In the genomic region with DNA sequence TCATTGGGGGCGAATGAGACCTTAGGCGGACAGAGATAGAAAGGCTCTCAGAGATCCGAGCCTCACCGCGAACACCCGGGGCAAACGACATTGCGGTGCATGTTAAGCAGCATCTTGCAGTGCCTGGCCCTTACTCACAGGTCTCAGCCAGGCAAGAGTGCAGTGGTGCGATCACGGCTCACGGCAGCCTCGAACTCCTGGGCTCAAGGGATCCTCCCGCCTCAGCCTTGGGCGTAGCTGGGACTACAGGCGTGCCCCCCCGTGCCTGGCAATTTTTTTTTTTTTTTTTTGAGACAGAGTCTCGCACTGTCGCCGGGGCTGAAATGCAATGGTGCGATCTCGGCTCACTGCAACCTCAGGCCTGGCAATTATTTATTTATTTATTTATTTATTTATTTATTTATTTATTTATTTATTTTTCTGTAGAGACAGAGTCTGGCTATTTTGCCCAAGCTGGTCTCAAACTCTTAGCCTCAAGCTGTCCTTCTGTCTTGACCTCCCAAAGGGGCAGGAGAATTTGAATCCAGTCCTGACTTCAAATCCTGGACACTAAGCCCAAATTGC, we compare ENCODE assay signal across 10 cellular contexts. TPM values are rescaled to one million over a fixed set of nuclear protein-coding genes. Genes with fewer than 3 reads are reported as not detected.
DNase-seq lines count a peak whose midpoint lies in the region; ATAC-seq and TF ChIP-seq lines count a peak whose summit lies in the region.
"Had no signal": no experiment of that assay in that cellular context is flagged by ENCODE, and none has a peak within 500 bp of the region (broad histone marks: within the 10 kb centered on the region; RNA-seq: fewer than 3 reads in every experiment).

No MANE protein-coding gene starts in this region.

- no peak overlapping the region for H3K27ac Mint-ChIP-seq in CD4-positive, alpha-beta T cell
- no peak overlapping the region for H3K27ac Mint-ChIP-seq in neural crest cell (ENCODE audit: unreplicated experiment)

- H3K4me3 Mint-ChIP-seq in CD4-positive, alpha-beta T cell = peak overlapping the region; percentile 62
- peak overlapping the region; percentile 37 for H3K4me3 Mint-ChIP-seq in neural crest cell

- H3K27me3 Mint-ChIP-seq in CD4-positive, alpha-beta T cell = peaks cover 35% of the 10 kb centered on the region
- peaks cover 64% of the 10 kb centered on the region for H3K27me3 Mint-ChIP-seq in neural crest cell (ENCODE audit: low read depth)

- DNase-seq in CD4-positive, alpha-beta T cell = no peak
- DNase-seq in HK-2 (ENCODE audit: unreplicated experiment) = peak; percentile 51
- peak; percentile 15 for DNase-seq in dermis blood vessel endothelial cell
- DNase-seq in neural crest cell (ENCODE audit: low read depth, low spot score) = no peak
- DNase-seq in NCI-H2081 treated with DMSO at 0.1 percent for 48 hours (lab: John Stamatoyannopoulos, UW) = no peak
- no peak for DNase-seq in T-helper 9 cell
- DNase-seq in islet precursor cell = no peak
- DNase-seq: hippocampal formation, Right ventricle myocardium superior had no signal

- no peaks in the 10 kb centered on the region for H3K9me3 ChIP-seq in CD4-positive, alpha-beta T cell (ENCODE audit: control insufficient read depth, low read length)

- H3K27ac ChIP-seq in CD4-positive, alpha-beta T cell (ENCODE audit: low read depth, low read length) = no peak overlapping the region

- no peak for TF ChIP-seq CTCF in CD4-positive, alpha-beta T cell (IDR thresholded peaks at IDR 0.05)
- TF ChIP-seq CTCF in neural crest cell (conservative IDR thresholded peaks at IDR 0.05) = no peak

- no peaks in the 10 kb centered on the region for H3K36me3 Mint-ChIP-seq in CD4-positive, alpha-beta T cell (ENCODE audit: low read depth)
- no peaks in the 10 kb centered on the region for H3K36me3 Mint-ChIP-seq in neural crest cell (ENCODE audit: low read depth)

- H3K27me3 ChIP-seq in CD4-positive, alpha-beta T cell (ENCODE audit: control insufficient read depth, insufficient read depth, low read length) = peaks cover 38% of the 10 kb centered on the region

- POLR2A ChIA-PET in CD4-positive, alpha-beta T cell (lab: Charles Lee) = interaction anchor here (0.6 kb wide), 1 partner anchor 138 kb away, joined by 4 read pairs; no protein-coding TSS in a partner anchor

- H3K9me3 Mint-ChIP-seq in CD4-positive, alpha-beta T cell = no peaks in the 10 kb centered on the region
- H3K9me3 Mint-ChIP-seq in neural crest cell = no peaks in the 10 kb centered on the region

- H3K4me1 Mint-ChIP-seq in CD4-positive, alpha-beta T cell (ENCODE audit: low read depth) = peaks cover 6% of the 10 kb centered on the region
- peaks cover 4% of the 10 kb centered on the region for H3K4me1 Mint-ChIP-seq in neural crest cell

- intact Hi-C loops in CD4-positive, alpha-beta T cell (cut with DNase I, micrococcal nuclease) = no loop called here

- CTCF ChIA-PET in CD4-positive, alpha-beta T cell (lab: Charles Lee) = no interaction called here

- ATAC-seq in CD4-positive, alpha-beta T cell (ENCODE audit: poor library complexity) = no peak
- ATAC-seq in GM21529 (IDR thresholded peaks at IDR 0.05; ENCODE audit: unreplicated experiment) = no peak

RNA-seq across cellular contexts. Expression of a gene that starts 1.3 kb away (rescaled TPM):
- total RNA-seq in CD4-positive, alpha-beta T cell = under 1 TPM in 1 of 2 experiments, not detected in 1; 0.19 TPM
- total RNA-seq in dermis blood vessel endothelial cell (14.1 and 15.9 TPM in 2 replicates), neural crest cell (0.25 and 0.35 TPM in 2 replicates)

RNA-seq across cellular contexts. Expression of a gene that starts 27.9 kb away (rescaled TPM):
- under 1 TPM; 0.28 to 0.58 TPM for total RNA-seq in CD4-positive, alpha-beta T cell
- total RNA-seq in dermis blood vessel endothelial cell = 4.1 and 4.2 TPM in 2 replicates
- 0.61 and 0.96 TPM in 2 replicates for total RNA-seq in neural crest cell

Comparison
In these comparisons a context has a peak if more than half of its experiments do, and no peak if none do; other contexts are left out.
1. DNase-seq: peak in HK-2 (single experiment) and dermis blood vessel endothelial cell (single experiment); none in CD4-positive, alpha-beta T cell (0 of 10), neural crest cell (single experiment), NCI-H2081 treated with DMSO at 0.1 percent for 48 hours (single experiment), T-helper 9 cell (single experiment) and islet precursor cell (single experiment).
2. RNA of a gene that starts 1.3 kb away (total RNA-seq): 14.1 to 15.9 TPM in dermis blood vessel endothelial cell; 0.25 to 0.35 TPM in neural crest cell and 0.19 TPM in CD4-positive, alpha-beta T cell; every median in the first group is over 10 times any median in the second.